Comparison of ENCODE assay signal across 8 cellular contexts in genomic region chr11:62880803-62881578, GRCh38. TPM values are rescaled to one million over a fixed set of nuclear protein-coding genes. Genes with fewer than 3 reads are reported as not detected.
DNase-seq lines count a peak whose midpoint lies in the region; ATAC-seq and TF ChIP-seq lines count a peak whose summit lies in the region.

Gene SLC3A2, plus strand, starts transcription at chr11:62880896. Its CDS starts 128 bp downstream, at chr11:62881024.

- H3K27me3 ChIP-seq in IMR-90 (ENCODE audit: control insufficient read depth, insufficient read depth, low read length) (no peaks in the 10 kb centered on the region), Peyer's patch (no peaks in the 10 kb centered on the region)

- peak; percentile 61 for TF ChIP-seq RAD21 in IMR-90 (IDR thresholded peaks at IDR 0.05; ENCODE audit: low read length)

- no peaks in the 10 kb centered on the region for H3K9me3 Mint-ChIP-seq in naive thymus-derived CD8-positive, alpha-beta T cell

- H3K79me1 ChIP-seq in IMR-90 (ENCODE audit: low read depth in 1 of 2, low read length in 2 of 2): peaks cover 21 to 60% of the 10 kb centered on the region in 2 experiments

- peak within 1 kb of the TSS; percentile 97 to 100 (median 100) for H3K27ac Mint-ChIP-seq in naive thymus-derived CD8-positive, alpha-beta T cell

- H3K4ac ChIP-seq in IMR-90 (ENCODE audit: low read depth, low read length): peak within 1 kb of the TSS; percentile 100

- peak within 1 kb of the TSS; percentile 99 for H2AK9ac ChIP-seq in IMR-90 (replicated peaks; ENCODE audit: low read depth, low read length, poor library complexity)

- TSS peak; percentile 85 for BruUV-seq in IMR-90 (replicated peaks; lab: Mats Ljungman, UMichigan)

- H2AFZ ChIP-seq in IMR-90 (replicated peaks; ENCODE audit: low read length, poor library complexity): peak within 1 kb of the TSS; percentile 87

- peak; percentile 97 for TF ChIP-seq POLR2A in IMR-90 (IDR thresholded peaks at IDR 0.05; ENCODE audit: low read depth, low read length)
- peak; percentile 97 to 99 for TF ChIP-seq POLR2A in Peyer's patch (IDR thresholded peaks at IDR 0.05)

- H2BK120ac ChIP-seq in IMR-90 (ENCODE audit: low read depth, low read length): peak within 1 kb of the TSS; percentile 96

- peak within 1 kb of the TSS; percentile 89 for H2BK20ac ChIP-seq in IMR-90 (ENCODE audit: low read depth, low read length)

- H3K27me3 Mint-ChIP-seq in naive thymus-derived CD8-positive, alpha-beta T cell: no peaks in the 10 kb centered on the region

- H3K14ac ChIP-seq in IMR-90 (replicated peaks; ENCODE audit: low read depth, low read length): peak within 1 kb of the TSS; percentile 100

- dilution Hi-C loops in IMR-90 (cut with HindIII; ENCODE audit: low sequenced_read_pairs, unreplicated experiment): no loop called here

- H3K27ac ChIP-seq in IMR-90 (ENCODE audit: insufficient read depth, low read length): peak within 1 kb of the TSS; percentile 98
- peak within 1 kb of the TSS; percentile 97 to 99 (median 97) for H3K27ac ChIP-seq in Peyer's patch

- 0% methylated on average over 40 of the region's 69 CpGs; no CpG with 5 or more reads in 1 of the 2 experiments for WGBS in IMR-90 (ENCODE audit: extremely low coverage in 2 of 2, insufficient read length in 1 of 2), 2 experiments

- CTCF ChIA-PET in IMR-90 (lab: Yijun Ruan, JAX): interaction anchor here (0.6 to 1.9 kb wide), 6 partner anchors 18 to 282 kb away, joined by 3 to 7 read pairs (median 5); no protein-coding TSS in a partner anchor

- ATAC-seq in GM21526 (IDR thresholded peaks at IDR 0.05; ENCODE audit: low FRiP score, unreplicated experiment) (peak; percentile 63), IMR-90 (ENCODE audit: low read depth) (peak; percentile 85)
- peak; percentile 81 to 82 for ATAC-seq in naive thymus-derived CD8-positive, alpha-beta T cell

- H3K4me1 ChIP-seq in IMR-90 (ENCODE audit: control insufficient read depth, insufficient read depth, low read length) (peaks cover 23% of the 10 kb centered on the region), Peyer's patch (peaks cover 0 to 50% (median 15%) of the 10 kb centered on the region in 4 donors)

- H3K9me1 ChIP-seq in IMR-90 (ENCODE audit: insufficient read depth, low read length): peaks cover 9% of the 10 kb centered on the region; the same call in 1 of the 2 replicates

- intact Hi-C loops in IMR-90 (cut with micrococcal nuclease): loop anchor here (1.0 to 5.0 kb wide), 2 partner anchors 40 to 94 kb away; partner anchors contain the start of gene TMEM179B

- peak within 1 kb of the TSS; percentile 100 for H4K91ac ChIP-seq in IMR-90 (ENCODE audit: insufficient read depth, low read depth, low read length)

- peak within 1 kb of the TSS; percentile 96 to 100 (median 99) for H3K4me3 Mint-ChIP-seq in naive thymus-derived CD8-positive, alpha-beta T cell

- peak; percentile 71 for TF ChIP-seq CTCF in IMR-90 (conservative IDR thresholded peaks at IDR 0.05; ENCODE audit: low read depth, low read length)
- TF ChIP-seq CTCF in Peyer's patch (IDR thresholded peaks at IDR 0.05): peak; percentile 54 to 80 (median 69)

- peak within 1 kb of the TSS; percentile 96 to 100 for H4K8ac ChIP-seq in IMR-90 (ENCODE audit: low read depth in 2 of 2, low read length in 2 of 2)

- peak within 1 kb of the TSS; percentile 100 for H3K56ac ChIP-seq in IMR-90 (ENCODE audit: extremely low read depth, insufficient read depth, low read length)

- H2BK15ac ChIP-seq in IMR-90 (ENCODE audit: low read depth, low read length): peak within 1 kb of the TSS; percentile 97

- peak within 1 kb of the TSS; percentile 100 for H3K9ac ChIP-seq in IMR-90 (ENCODE audit: low read depth, low read length)

- peak within 1 kb of the TSS; percentile 100 for H3K23ac ChIP-seq in IMR-90 (ENCODE audit: low read depth, low read length)

- peak within 1 kb of the TSS; percentile 100 for H2AK5ac ChIP-seq in IMR-90 (ENCODE audit: low read depth, low read length)

- H3K4me2 ChIP-seq in IMR-90 (ENCODE audit: low read depth, low read length): peak within 1 kb of the TSS; percentile 98

- POLR2A ChIA-PET in IMR-90 (lab: Charles Lee; ENCODE audit: unreplicated experiment): interaction anchor here (1.0 to 1.4 kb wide), 2 partner anchors 9 to 40 kb away, joined by 6 to 8 read pairs; no protein-coding TSS in a partner anchor
- POLR2A ChIA-PET in naive thymus-derived CD8-positive, alpha-beta T cell (lab: Charles Lee): interaction anchor here (0.6 to 3.3 kb wide), 53 partner anchors 9 to 1896 kb away, joined by 3 to 87 read pairs (median 4); partner anchors contain the start of genes ASRGL1, ATL3, B3GAT3 and C11orf98

- peaks cover 38% of the 10 kb centered on the region for H3K36me3 ChIP-seq in IMR-90 (ENCODE audit: control insufficient read depth, insufficient read depth, low read length)
- peaks cover 0 to 35% (median 0%) of the 10 kb centered on the region in 3 donors for H3K36me3 ChIP-seq in Peyer's patch

- H2BK5ac ChIP-seq in IMR-90 (ENCODE audit: low read depth, low read length, poor library complexity, severe bottlenecking): peak within 1 kb of the TSS; percentile 96

- in situ Hi-C loops in IMR-90 (cut with MboI; ENCODE audit: low sequenced_read_pairs): loop anchor here (25.0 kb wide), 1 partner anchor 781 kb away; the partner anchor contains the start of gene ATL3

- DNase-seq in DMS79 (lab: John Stamatoyannopoulos, UW) (peak; percentile 50), IMR-90 (peak; percentile 82), Peyer's patch (peak; percentile 94 to 96 (median 94)), activated T-helper 1 cell treated with Interleukin-2 at 50 U/mL for 16 hours (ENCODE audit: low read depth) (peak; percentile 79), fibroblast of gingiva (ENCODE audit: low read depth) (peak; percentile 87)
- DNase-seq in naive thymus-derived CD8-positive, alpha-beta T cell: peak; percentile 77 to 90 (median 84)
- peak; percentile 90 for DNase-seq in stimulated activated naive CD4-positive, alpha-beta T cell treated with Interleukin-2 at 50 U/mL for 16 hours (lab: John Stamatoyannopoulos, UW)

- H3K36me3 Mint-ChIP-seq in naive thymus-derived CD8-positive, alpha-beta T cell: peaks cover 0 to 47% (median 15%) of the 10 kb centered on the region in 3 donors

- peak within 1 kb of the TSS; percentile 92 for H3K4me3 ChIP-seq in IMR-90 (ENCODE audit: insufficient read depth, low read depth, low read length)
- H3K4me3 ChIP-seq in Peyer's patch: peak within 1 kb of the TSS; percentile 80 to 97 (median 90)

- H3K18ac ChIP-seq in IMR-90 (ENCODE audit: low read depth, low read length): peak within 1 kb of the TSS; percentile 100

- H3K4me1 Mint-ChIP-seq in naive thymus-derived CD8-positive, alpha-beta T cell: peaks cover 33 to 53% (median 51%) of the 10 kb centered on the region in 4 donors

- H3K9me3 ChIP-seq in IMR-90 (ENCODE audit: control insufficient read depth, insufficient read depth, low read length) (no peaks in the 10 kb centered on the region), Peyer's patch (no peaks in the 10 kb centered on the region)

- peaks cover 41% of the 10 kb centered on the region for H4K20me1 ChIP-seq in IMR-90 (ENCODE audit: insufficient read depth, low read length)

- peak within 1 kb of the TSS; percentile 100 for H4K5ac ChIP-seq in IMR-90 (ENCODE audit: low read depth, low read length)

TF ChIP-seq in IMR-90, 13 proteins besides CTCF, POLR2A, EP300 and RAD21:
- TF ChIP-seq MXI1 (IDR thresholded peaks at IDR 0.05; ENCODE audit: borderline replicate concordance, low read depth, low read length): peak; percentile 92
- TF ChIP-seq USF2 (IDR thresholded peaks at IDR 0.05; ENCODE audit: low read depth, low read length): no peak
- no peak for TF ChIP-seq BHLHE40 (IDR thresholded peaks at IDR 0.05; ENCODE audit: low read depth, low read length)
- no peak for TF ChIP-seq MAFK (IDR thresholded peaks at IDR 0.05; ENCODE audit: low read depth, low read length)
- no peak for TF ChIP-seq FOS (IDR thresholded peaks at IDR 0.05; ENCODE audit: low read depth, low read length)
- no peak; the same call in 1 of the 2 replicates for TF ChIP-seq CHD1 (IDR thresholded peaks at IDR 0.05; ENCODE audit: low read depth, low read length)
- no peak for TF ChIP-seq RCOR1 (IDR thresholded peaks at IDR 0.05; ENCODE audit: insufficient replicate concordance, low read length)
- TF ChIP-seq CEBPB (IDR thresholded peaks at IDR 0.05; ENCODE audit: low read depth, low read length): no peak
- no peak for TF ChIP-seq ELK1 (IDR thresholded peaks at IDR 0.05; ENCODE audit: borderline replicate concordance, low read depth, low read length)
- peak; percentile 27; the same call in 1 of the 2 replicates for TF ChIP-seq SMC3 (IDR thresholded peaks at IDR 0.05; ENCODE audit: low read depth, low read length)
- TF ChIP-seq MAZ (IDR thresholded peaks at IDR 0.05; ENCODE audit: borderline replicate concordance, low read depth, low read length): peak; percentile 24; the same call in 1 of the 2 replicates
- no peak for TF ChIP-seq RFX5 (IDR thresholded peaks at IDR 0.05; ENCODE audit: low read depth, low read length)
- no peak for TF ChIP-seq NFE2L2 (IDR thresholded peaks at IDR 0.05; ENCODE audit: low read depth, low read length)

RNA-seq across cellular contexts. Expression of gene SLC3A2, which starts in this region (rescaled TPM):
- total RNA-seq in IMR-90 (2012; rRNA removed): 114 and 140 TPM in 2 replicates
- 239 TPM in 2 replicates for polyA plus RNA-seq in IMR-90 (2012; rRNA removed)
- polyA plus RNA-seq in IMR-90 (2012; cell fraction: cytosol; rRNA removed): 251 and 299 TPM in 2 replicates
- 340 and 413 TPM in 2 replicates for polyA plus RNA-seq in IMR-90 (2012; cell fraction: nucleus; rRNA removed; ENCODE audit: low replicate concordance)
- 100 to 1,000 TPM in 3 of 4 donors, 10 to 100 TPM in 1; 64.4 to 253 (median 207) TPM for total RNA-seq in Peyer's patch
- total RNA-seq in naive thymus-derived CD8-positive, alpha-beta T cell: 100 to 1,000 TPM; 352 to 353 TPM
- 100 to 1,000 TPM; 119 to 164 (median 125) TPM for polyA plus RNA-seq in naive thymus-derived CD8-positive, alpha-beta T cell

Comparison
In these comparisons a context has a peak if more than half of its experiments do, and no peak if none do; other contexts are left out.
1. Peak in every context shown above with its lines: DNase-seq, ATAC-seq, H3K4me3 ChIP-seq and H3K27ac ChIP-seq.